Comparison of ENCODE assay signal across 8 cellular contexts in the genomic region with DNA sequence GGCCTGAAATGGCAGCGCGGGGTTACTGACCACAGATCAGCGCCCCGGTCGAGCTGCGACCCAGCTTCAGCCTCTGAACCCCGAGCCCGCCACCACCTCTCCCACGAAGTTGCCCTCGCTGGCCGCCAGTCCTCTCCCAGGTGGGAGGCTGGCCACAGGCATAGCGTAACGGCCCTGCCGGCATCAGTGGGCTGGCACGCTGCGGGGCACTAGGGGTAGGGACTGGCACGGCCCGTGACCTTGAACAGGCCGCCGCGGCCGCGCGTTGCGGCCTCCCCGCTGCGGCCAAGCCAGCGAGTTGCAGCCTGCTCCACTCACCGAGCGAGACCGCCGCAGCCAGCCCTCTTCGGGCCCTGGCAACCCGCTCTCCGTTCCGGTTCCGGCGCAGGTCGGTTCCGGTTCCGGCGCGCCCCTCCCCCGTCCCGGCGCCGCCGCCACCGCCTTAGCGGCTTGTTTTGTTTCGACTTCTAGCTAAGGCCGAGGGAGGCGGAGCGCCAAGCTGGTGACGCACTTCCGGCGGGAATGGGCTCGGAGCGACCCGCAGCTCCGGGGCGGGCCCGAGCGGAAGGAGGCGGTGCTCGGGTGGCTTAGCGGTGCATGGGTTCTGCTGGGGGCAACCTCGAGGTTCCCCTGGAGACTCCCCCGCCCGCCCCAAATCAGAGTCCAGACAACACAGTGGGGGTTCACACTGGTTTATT. TPM values are rescaled to one million over a fixed set of nuclear protein-coding genes. Genes with fewer than 3 reads are reported as not detected.
DNase-seq lines count a peak whose midpoint lies in the region; ATAC-seq lines count a peak whose summit lies in the region.

A gene with protein sequence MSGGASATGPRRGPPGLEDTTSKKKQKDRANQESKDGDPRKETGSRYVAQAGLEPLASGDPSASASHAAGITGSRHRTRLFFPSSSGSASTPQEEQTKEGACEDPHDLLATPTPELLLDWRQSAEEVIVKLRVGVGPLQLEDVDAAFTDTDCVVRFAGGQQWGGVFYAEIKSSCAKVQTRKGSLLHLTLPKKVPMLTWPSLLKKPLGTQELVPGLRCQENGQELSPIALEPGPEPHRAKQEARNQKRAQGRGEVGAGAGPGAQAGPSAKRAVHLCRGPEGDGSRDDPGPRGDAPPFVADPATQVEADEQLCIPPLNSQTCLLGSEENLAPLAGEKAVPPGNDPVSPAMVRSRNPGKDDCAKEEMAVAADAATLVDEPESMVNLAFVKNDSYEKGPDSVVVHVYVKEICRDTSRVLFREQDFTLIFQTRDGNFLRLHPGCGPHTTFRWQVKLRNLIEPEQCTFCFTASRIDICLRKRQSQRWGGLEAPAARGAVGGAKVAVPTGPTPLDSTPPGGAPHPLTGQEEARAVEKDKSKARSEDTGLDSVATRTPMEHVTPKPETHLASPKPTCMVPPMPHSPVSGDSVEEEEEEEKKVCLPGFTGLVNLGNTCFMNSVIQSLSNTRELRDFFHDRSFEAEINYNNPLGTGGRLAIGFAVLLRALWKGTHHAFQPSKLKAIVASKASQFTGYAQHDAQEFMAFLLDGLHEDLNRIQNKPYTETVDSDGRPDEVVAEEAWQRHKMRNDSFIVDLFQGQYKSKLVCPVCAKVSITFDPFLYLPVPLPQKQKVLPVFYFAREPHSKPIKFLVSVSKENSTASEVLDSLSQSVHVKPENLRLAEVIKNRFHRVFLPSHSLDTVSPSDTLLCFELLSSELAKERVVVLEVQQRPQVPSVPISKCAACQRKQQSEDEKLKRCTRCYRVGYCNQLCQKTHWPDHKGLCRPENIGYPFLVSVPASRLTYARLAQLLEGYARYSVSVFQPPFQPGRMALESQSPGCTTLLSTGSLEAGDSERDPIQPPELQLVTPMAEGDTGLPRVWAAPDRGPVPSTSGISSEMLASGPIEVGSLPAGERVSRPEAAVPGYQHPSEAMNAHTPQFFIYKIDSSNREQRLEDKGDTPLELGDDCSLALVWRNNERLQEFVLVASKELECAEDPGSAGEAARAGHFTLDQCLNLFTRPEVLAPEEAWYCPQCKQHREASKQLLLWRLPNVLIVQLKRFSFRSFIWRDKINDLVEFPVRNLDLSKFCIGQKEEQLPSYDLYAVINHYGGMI (N-terminal part only) (minus strand): TSS at position 386 of the 698 bp plus-strand sequence. CDS start 1,678 bp downstream, outside the sequence.

- ATAC-seq in GM18868 (IDR thresholded peaks at IDR 0.05; ENCODE audit: unreplicated experiment) (peak; percentile 84), HG03135 (IDR thresholded peaks at IDR 0.05; ENCODE audit: unreplicated experiment) (peak; percentile 81)

- DNase-seq in AG08395 (ENCODE audit: low spot score): peak; percentile 96
- peak; percentile 81 for DNase-seq in NCI-H510A (lab: John Stamatoyannopoulos, UW)
- peak; percentile 89 for DNase-seq in activated CD4-positive, alpha-beta T cell treated with anti-CD3 and anti-CD28 coated beads for 1 hour
- peak; percentile 98 for DNase-seq in cerebellum (ENCODE audit: low spot score)
- peak; percentile 52 for DNase-seq in kidney glomerular epithelial cell (lab: John Stamatoyannopoulos, UW)
- DNase-seq in stimulated activated CD4-positive, alpha-beta T cell treated with anti-CD3 and anti-CD28 coated beads, Interleukin-1b, Interleukin-23, amount 100 ng/mL, for 1 hour (ENCODE audit: low read depth in 2 of 2): peak; percentile 80 to 86

RNA-seq across cellular contexts. Expression of the gene that starts here (rescaled TPM):
- total RNA-seq in cerebellum: 35.7 TPM

Comparison
In these comparisons a context has a peak if more than half of its experiments do, and no peak if none do; other contexts are left out.
1. Peak in every context shown above with its lines: DNase-seq and ATAC-seq.